In the genomic region with DNA sequence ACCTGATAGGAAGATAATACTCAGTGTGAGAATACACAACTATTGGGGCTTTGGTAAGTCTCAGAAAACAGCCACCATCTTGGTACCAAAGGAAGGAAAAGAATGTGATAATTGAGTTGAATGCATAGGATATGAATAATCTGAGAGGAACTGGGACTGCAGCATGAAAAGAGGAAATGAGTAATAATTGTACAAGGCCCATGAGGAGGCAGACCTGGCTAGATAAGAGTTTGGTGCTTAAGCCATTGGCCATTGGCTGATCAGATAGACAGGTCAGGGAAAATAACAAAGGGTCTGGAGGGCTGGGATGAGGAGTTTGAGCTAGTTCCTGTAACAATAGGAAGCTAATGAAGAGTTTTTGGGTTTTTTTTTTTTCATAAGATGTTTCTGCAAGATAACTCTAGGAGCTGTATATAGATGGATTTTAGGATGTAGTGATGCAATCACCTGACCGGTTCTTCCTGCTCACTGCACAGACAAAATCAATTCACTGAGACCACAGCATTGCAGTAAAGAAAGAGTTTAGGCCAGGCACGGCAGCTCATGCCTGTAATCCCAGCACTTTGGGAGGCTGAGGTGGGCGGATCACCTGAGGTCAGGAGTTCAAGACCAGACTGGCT, we compare ENCODE assay signal across 8 cellular contexts. TPM values are rescaled to one million over a fixed set of nuclear protein-coding genes. Genes with fewer than 3 reads are reported as not detected.
DNase-seq lines count a peak whose midpoint lies in the region; ATAC-seq, FAIRE-seq and TF ChIP-seq lines count a peak whose summit lies in the region.

No MANE protein-coding gene starts in this region.

- no peak overlapping the region for H3K4me2 ChIP-seq in K562 (ENCODE audit: insufficient read depth, low read length)

- FAIRE-seq in K562 (lab: Jason Lieb, UNC) = peak; percentile 65

- no peaks in the 10 kb centered on the region for H3K36me3 ChIP-seq in K562 (ENCODE audit: control insufficient read depth, insufficient read depth, low read length)
- no peaks in the 10 kb centered on the region for H3K36me3 ChIP-seq in tibial artery

- CTCF ChIA-PET in K562 (lab: Yijun Ruan, JAX; ENCODE audit: low intra/inter-chr PET ratio) = no interaction called here

- H3K4me1 ChIP-seq in K562 (replicated peaks in 1 of 2; ENCODE audit: control insufficient read depth in 2 of 2, insufficient read depth in 2 of 2, low read length in 2 of 2) = peaks cover 0 to 4% of the 10 kb centered on the region in 2 experiments; a peak in 2 of 5 replicates
- no peaks in the 10 kb centered on the region for H3K4me1 ChIP-seq in tibial artery

- H3K9me3 ChIP-seq in K562 (replicated peaks; ENCODE audit: control insufficient read depth, insufficient read depth, low read depth, low read length) = no peaks in the 10 kb centered on the region
- H3K9me3 ChIP-seq in tibial artery = no peaks in the 10 kb centered on the region

- DNase-seq in ELR (ENCODE audit: low read depth) (peak; percentile 84), K562 (ENCODE audit: extremely low read depth in 1 of 4, low spot score in 3 of 4) (peak in 3 of 4 experiments; percentile 10 to 60 (median 50)), tibial artery (no peak), hippocampal formation (lab: John Stamatoyannopoulos, UW) (no peak), NCI-H526 treated with DMSO at 0.1 percent for 48 hours (lab: John Stamatoyannopoulos, UW) (no peak), NCI-H2196 (lab: John Stamatoyannopoulos, UW; ENCODE audit: unreplicated experiment) (no peak)

- no peak; the same call in 1 of the 2 replicates for TF ChIP-seq EP300 in K562 (IDR thresholded peaks at IDR 0.05; ENCODE audit: low read length)

- TF ChIP-seq CTCF in K562 (IDR thresholded peaks at IDR 0.05 in 2 of 3, conservative IDR thresholded peaks at IDR 0.05 in 1 of 3; ENCODE audit: insufficient read depth in 2 of 3, low read depth in 1 of 3, low read length in 3 of 3) (no peak), tibial artery (IDR thresholded peaks at IDR 0.05) (no peak)

- no peak for TF ChIP-seq RAD21 in K562 (CRISPR knock-in tag; conservative IDR thresholded peaks at IDR 0.05 in 1 of 2, IDR thresholded peaks at IDR 0.05 in 1 of 2)

- H3K27ac ChIP-seq in K562 (ENCODE audit: extremely low read depth, low read depth, low read length) = no peak overlapping the region
- no peak overlapping the region for H3K27ac ChIP-seq in tibial artery

- no peak overlapping the region for H3K9ac ChIP-seq in K562 (ENCODE audit: insufficient read depth in 1 of 2, low read depth in 2 of 2, low read length in 2 of 2)

- no peaks in the 10 kb centered on the region for H3K79me2 ChIP-seq in K562 (ENCODE audit: control insufficient read depth, insufficient read depth, low read length)

- no peak overlapping the region for H2AFZ ChIP-seq in K562 (ENCODE audit: low read depth, low read length)

- in situ Hi-C loops in K562 (cut with MboI) = no loop called here

- no peak for TF ChIP-seq POLR2A in K562 (conservative IDR thresholded peaks at IDR 0.05)

- H3K9me1 ChIP-seq in K562 (ENCODE audit: control insufficient read depth, insufficient read depth, low read length) = no peaks in the 10 kb centered on the region

- WGBS in K562 (ENCODE audit: insufficient coverage, low coverage, missing lambda C conversion rate) = 20% methylated on average over 3 of the region's 3 CpGs

- ATAC-seq in GM21423 (IDR thresholded peaks at IDR 0.05; ENCODE audit: unreplicated experiment) (peak; percentile 96), HG03575 (IDR thresholded peaks at IDR 0.05; ENCODE audit: extremely low read depth, insufficient number of reproducible peaks, low FRiP score, unreplicated experiment) (peak; percentile 76), K562 (peak; percentile 78)

- intact Hi-C loops in K562 (cut with micrococcal nuclease) (no loop called here), tibial artery (cut with DNase I; ENCODE audit: low total_unique reads) (no loop called here)

- H3K4me3 ChIP-seq in K562 = no peak overlapping the region
- H3K4me3 ChIP-seq in tibial artery = no peak overlapping the region

- H4K20me1 ChIP-seq in K562 (replicated peaks; ENCODE audit: control insufficient read depth, insufficient read depth, low read length) = no peaks in the 10 kb centered on the region

- no peaks in the 10 kb centered on the region for H3K27me3 ChIP-seq in K562 (ENCODE audit: control insufficient read depth in 2 of 2, insufficient read depth in 2 of 2, low read length in 2 of 2)
- H3K27me3 ChIP-seq in tibial artery = no peaks in the 10 kb centered on the region

- POLR2A ChIA-PET in K562 (lab: Yijun Ruan, JAX) = no interaction called here

- no TSS peak for BruUV-seq in K562 (replicated peaks; lab: Mats Ljungman, UMichigan)

TF ChIP-seq in K562, 482 proteins besides CTCF, POLR2A, EP300 and RAD21 (continues in another document):
- peak; percentile 81 for TF ChIP-seq LCOR (CRISPR knock-in tag; IDR thresholded peaks at IDR 0.05)
- TF ChIP-seq KLF6 (CRISPR knock-in tag; IDR thresholded peaks at IDR 0.05; ENCODE audit: borderline replicate concordance) = no peak
- no peak for TF ChIP-seq STAT5B (CRISPR knock-in tag; IDR thresholded peaks at IDR 0.05)

RNA-seq across cellular contexts. Expression of gene TRMT2B, which starts 5.3 kb away (rescaled TPM):
- 77.5 and 89.1 TPM in 2 replicates for total RNA-seq in K562 (2011; cell fraction: chromatin; rRNA removed; ENCODE audit: low replicate concordance)
- total RNA-seq in K562 (2011; cell fraction: nucleolus; rRNA removed) = 43.0 and 46.5 TPM in 2 replicates
- 78.4 and 110 TPM in 2 replicates for total RNA-seq in K562 (2011; cell fraction: nucleoplasm; rRNA removed)
- total RNA-seq in K562 (2014; rRNA removed) = 15.6 and 17.9 TPM in 2 replicates
- total RNA-seq in K562 (2014; rRNA removed; fragmentation: Illumina TruSeq; extraction: Trizol) = 20.7 and 22.8 TPM in 2 replicates
- total RNA-seq in K562 (2015; rRNA removed; fragmentation: Illumina TruSeq; extraction: Trizol) = 16.8 and 18.1 TPM in 2 replicates
- total RNA-seq in K562 (2021) = 20.7 and 21.0 TPM in 2 replicates
- polyA plus RNA-seq in K562 (2011; rRNA removed) = 19.3 and 23.4 TPM in 2 replicates
- polyA plus RNA-seq in K562 (2011; cell fraction: cytosol; rRNA removed) = 16.6 and 19.2 TPM in 2 replicates
- 19.8 and 21.8 TPM in 2 replicates for polyA plus RNA-seq in K562 (2011; cell fraction: nucleus; rRNA removed)
- polyA plus RNA-seq in K562 (2012) = 16.5 and 21.9 TPM in 2 replicates
- polyA plus RNA-seq in K562 (2014; fragmentation: Illumina TruSeq; extraction: Trizol) = 21.0 and 21.5 TPM in 2 replicates
- polyA plus RNA-seq in K562 (2014; fragmentation: Nextera tagmentation; extraction: Ambion mirVana) = 1 to 10 TPM; 3.9 to 8.6 TPM
- 15.5 and 16.7 TPM in 2 replicates for polyA plus RNA-seq in K562 (2014; rRNA removed)
- 28.0 and 35.0 TPM in 2 replicates for polyA minus RNA-seq in K562 (2011; rRNA and poly(A)+ RNA removed)
- 10.6 and 14.5 TPM in 2 replicates for polyA minus RNA-seq in K562 (2011; cell fraction: cytosol; rRNA and poly(A)+ RNA removed)
- 7.7 and 10.2 TPM in 2 replicates for polyA minus RNA-seq in K562 (2011; cell fraction: nucleus; rRNA and poly(A)+ RNA removed)

RNA-seq across cellular contexts. Expression of gene TMEM35A, which starts 21.5 kb away (rescaled TPM):
- total RNA-seq in K562 (2011; cell fraction: chromatin; rRNA removed; ENCODE audit: low replicate concordance) = not detected in 2 replicates
- total RNA-seq in K562 (2011; cell fraction: nucleolus; rRNA removed) = not detected in 2 replicates
- not detected in 2 replicates for total RNA-seq in K562 (2011; cell fraction: nucleoplasm; rRNA removed)
- total RNA-seq in K562 (2014; rRNA removed) (not detected in 2 replicates), K562 (2014; rRNA removed; fragmentation: Illumina TruSeq; extraction: Trizol) (not detected in 2 replicates), K562 (2015; rRNA removed; fragmentation: Illumina TruSeq; extraction: Trizol) (not detected in 2 replicates), K562 (2021) (not detected in 2 replicates)
- polyA plus RNA-seq in K562 (2011; rRNA removed) (not detected in 2 replicates), K562 (2014; fragmentation: Illumina TruSeq; extraction: Trizol) (not detected in 2 replicates), K562 (2014; fragmentation: Nextera tagmentation; extraction: Ambion mirVana) (not detected), K562 (2014; rRNA removed) (not detected in 2 replicates)
- polyA plus RNA-seq in K562 (2011; cell fraction: cytosol; rRNA removed) = not detected in 2 replicates
- polyA plus RNA-seq in K562 (2011; cell fraction: nucleus; rRNA removed) = not detected in 2 replicates
- polyA plus RNA-seq in K562 (2012) = not detected in 2 replicates
- polyA minus RNA-seq in K562 (2011; rRNA and poly(A)+ RNA removed) = not detected in 2 replicates
- polyA minus RNA-seq in K562 (2011; cell fraction: cytosol; rRNA and poly(A)+ RNA removed) = not detected in 2 replicates
- polyA minus RNA-seq in K562 (2011; cell fraction: nucleus; rRNA and poly(A)+ RNA removed) = not detected in 2 replicates

RNA-seq across cellular contexts. Expression of gene CENPI, which starts 40.8 kb away (rescaled TPM):
- total RNA-seq in K562 (2011; cell fraction: chromatin; rRNA removed; ENCODE audit: low replicate concordance) = 55.5 and 116 TPM in 2 replicates
- total RNA-seq in K562 (2011; cell fraction: nucleolus; rRNA removed) = 34.0 and 47.9 TPM in 2 replicates
- 55.7 and 62.4 TPM in 2 replicates for total RNA-seq in K562 (2011; cell fraction: nucleoplasm; rRNA removed)
- total RNA-seq in K562 (2014; rRNA removed) (11.6 and 12.8 TPM in 2 replicates), K562 (2014; rRNA removed; fragmentation: Illumina TruSeq; extraction: Trizol) (20.5 and 20.9 TPM in 2 replicates), K562 (2015; rRNA removed; fragmentation: Illumina TruSeq; extraction: Trizol) (17.3 and 18.9 TPM in 2 replicates), K562 (2021) (14.4 and 15.0 TPM in 2 replicates)
- polyA plus RNA-seq in K562 (2011; rRNA removed) (15.1 and 23.5 TPM in 2 replicates), K562 (2014; fragmentation: Illumina TruSeq; extraction: Trizol) (12.7 and 14.9 TPM in 2 replicates), K562 (2014; fragmentation: Nextera tagmentation; extraction: Ambion mirVana) (1 to 10 TPM; 6.6 to 8.9 TPM), K562 (2014; rRNA removed) (11.1 and 13.6 TPM in 2 replicates)
- 7.6 and 8.6 TPM in 2 replicates for polyA plus RNA-seq in K562 (2011; cell fraction: cytosol; rRNA removed)
- 19.8 and 24.5 TPM in 2 replicates for polyA plus RNA-seq in K562 (2011; cell fraction: nucleus; rRNA removed)
- 8.3 and 17.6 TPM in 2 replicates for polyA plus RNA-seq in K562 (2012)
- 40.8 and 42.4 TPM in 2 replicates for polyA minus RNA-seq in K562 (2011; rRNA and poly(A)+ RNA removed)
- 10.7 and 15.0 TPM in 2 replicates for polyA minus RNA-seq in K562 (2011; cell fraction: cytosol; rRNA and poly(A)+ RNA removed)
- polyA minus RNA-seq in K562 (2011; cell fraction: nucleus; rRNA and poly(A)+ RNA removed) = 21.0 and 33.5 TPM in 2 replicates

Comparison
In these comparisons a context has a peak if more than half of its experiments do, and no peak if none do; other contexts are left out.
1. DNase-seq: peak in ELR (single experiment) and K562 (3 of 4); none in tibial artery (0 of 2), hippocampal formation (0 of 2), NCI-H526 treated with DMSO at 0.1 percent for 48 hours (single experiment) and NCI-H2196 (single experiment).
2. Peak in every context shown above with its lines, with median percentiles within 50 percentile points of each other: ATAC-seq.